ENCODE assay signal across 18 cellular contexts in genomic region chr10:89959433-89960110, GRCh38.
A peak's percentile ranks its signal among the peaks of the same experiment; 100 is the strongest.
DNase-seq lines count a peak whose midpoint lies in the region; ATAC-seq and TF ChIP-seq lines count a peak whose summit lies in the region.
"Had no signal": no experiment of that assay in that cellular context is flagged by ENCODE, and none has a peak within 500 bp of the region (broad histone marks: within the 10 kb centered on the region; RNA-seq: fewer than 3 reads in every experiment).

No MANE protein-coding gene starts in this region.

- H2AFZ ChIP-seq in HCT116 (ENCODE audit: low read depth, low read length, poor library complexity, severe bottlenecking) = peak overlapping the region; percentile 66

- CTCF ChIA-PET in HCT116 (lab: Charles Lee) = no interaction called here
- CTCF ChIA-PET in MCF 10A (lab: Yijun Ruan, JAX) = interaction anchor here (0.7 to 0.8 kb wide), 2 partner anchors 110 to 189 kb away, joined by 3 to 4 read pairs; no protein-coding TSS in a partner anchor

- H3K9me3 Mint-ChIP-seq in MCF 10A (ENCODE audit: unreplicated experiment) = no peaks in the 10 kb centered on the region
- H3K9me3 Mint-ChIP-seq: CD4-positive, CD25-positive, alpha-beta regulatory T cell; T-helper 2 cell treated with Interferon-gamma antibody and Interleukin-4, amounts not matched to agents 5 μg/mL and 100 μg/mL, for 36 hours had no signal

- POLR2A ChIA-PET in HCT116 (lab: Charles Lee) = no interaction called here
- POLR2A ChIA-PET in MCF 10A (lab: Yijun Ruan, JAX) = interaction anchor here (0.7 kb wide), 1 partner anchor 85 kb away, joined by 3 read pairs; no protein-coding TSS in a partner anchor

- H3K27me3 ChIP-seq in HCT116 (ENCODE audit: insufficient read depth, low read length) (no peaks in the 10 kb centered on the region), adrenal gland (no peaks in the 10 kb centered on the region)
- H3K27me3 ChIP-seq: ascending aorta, foreskin keratinocyte, vagina had no signal

- H3K79me2 ChIP-seq in HCT116 (ENCODE audit: insufficient read depth, low read length) = no peaks in the 10 kb centered on the region

- no peak overlapping the region for H3K27ac ChIP-seq in HCT116 (ENCODE audit: low read depth, low read length)
- no peak overlapping the region for H3K27ac ChIP-seq in adrenal gland
- H3K27ac ChIP-seq: ascending aorta, foreskin keratinocyte, vagina had no signal

- H3K36me3 ChIP-seq in HCT116 (ENCODE audit: control insufficient read depth in 1 of 2, insufficient read depth in 2 of 2, low read length in 2 of 2) (0 out of 4 replicates have a peak, but pooled peaks cover 0 to 3% of the 10 kb centered on the region in 2 experiments), adrenal gland (replicated peaks in 1 of 2) (no peaks in the 10 kb centered on the region)
- H3K36me3 ChIP-seq: ascending aorta, vagina had no signal

- 45 to 57% (median 50%) methylated on average over 7 of the region's 7 CpGs for WGBS in adrenal gland, 4 donors

- peaks cover 0 to 9% of the 10 kb centered on the region in 2 experiments; a peak in 2 of 4 replicates for H3K4me1 ChIP-seq in HCT116 (ENCODE audit: control insufficient read depth in 1 of 2, insufficient read depth in 2 of 2, low read length in 2 of 2)
- H3K4me1 ChIP-seq in adrenal gland (replicated peaks in 1 of 2) = no peaks in the 10 kb centered on the region
- H3K4me1 ChIP-seq: ascending aorta, vagina had no signal

- RAD21 ChIA-PET in HCT116 (lab: Charles Lee; ENCODE audit: low non-redundant PET in 1 of 2, low total read pairs in 2 of 2, uncharacterized antibody in 2 of 2, unreplicated experiment in 2 of 2) = no interaction called here

- H3K9ac ChIP-seq in HCT116 (ENCODE audit: low read length) = no peak overlapping the region

- H3K9me3 ChIP-seq in HCT116 (ENCODE audit: control insufficient read depth in 1 of 2, insufficient read depth in 1 of 2, low read depth in 1 of 2, low read length in 2 of 2) = no peaks in the 10 kb centered on the region
- H3K9me3 ChIP-seq in adrenal gland (replicated peaks in 1 of 3) = no peaks in the 10 kb centered on the region
- H3K9me3 ChIP-seq: ascending aorta, vagina had no signal

- peak; percentile 29 for DNase-seq in EL
- DNase-seq in HCT116 (ENCODE audit: low read depth, low spot score) = no peak
- peak; percentile 35 for DNase-seq in SK-N-DZ (ENCODE audit: low spot score)
- DNase-seq in MCF 10A (ENCODE audit: unreplicated experiment) = no peak
- no peak for DNase-seq in stimulated activated naive CD4-positive, alpha-beta T cell (lab: John Stamatoyannopoulos, UW)
- DNase-seq in adrenal gland = no peak
- DNase-seq in effector CD4-positive, alpha-beta T cell = no peak
- DNase-seq: activated CD4-positive, CD25-positive, alpha-beta regulatory T cell treated with anti-CD3 and anti-CD28 coated beads, Interleukin-2, amount 50 U/mL, for 72 hours; activated gamma-delta T cell; CD4-positive, CD25-positive, alpha-beta regulatory T cell; DMS79 treated with DMSO at 0.1 percent for 48 hours; foreskin keratinocyte; left colon; SHP77 treated with DMSO at 0.1 percent for 48 hours had no signal

- intact Hi-C loops in HCT116 (cut with micrococcal nuclease) (loop anchor here (5.0 to 10.0 kb wide), 2 partner anchors 188 to 895 kb away; partner anchors contain the start of gene HTR7), MCF 10A (cut with micrococcal nuclease) (loop anchor here (5.0 kb wide), 2 partner anchors 693 to 903 kb away; no protein-coding TSS in a partner anchor), adrenal gland (cut with DNase I) (no loop called here)

- H3K9me2 ChIP-seq in HCT116 (ENCODE audit: insufficient read depth) = no peaks in the 10 kb centered on the region

- no peak for TF ChIP-seq RAD21 in HCT116 (IDR thresholded peaks at IDR 0.05; ENCODE audit: low read depth)

- ATAC-seq in GM18868 (IDR thresholded peaks at IDR 0.05; ENCODE audit: unreplicated experiment) = peak; percentile 66
- no peak for ATAC-seq in HCT116
- ATAC-seq: foreskin keratinocyte, left colon had no signal

- no TSS peak for BruUV-seq in HCT116 (replicated peaks; lab: Mats Ljungman, UMichigan)
- BruUV-seq in MCF 10A (replicated peaks; lab: Mats Ljungman, UMichigan) = no TSS peak

- H3K4me1 Mint-ChIP-seq in MCF 10A (ENCODE audit: insufficient read depth, unreplicated experiment) = no peaks in the 10 kb centered on the region
- H3K4me1 Mint-ChIP-seq: CD4-positive, CD25-positive, alpha-beta regulatory T cell had no signal

- TF ChIP-seq POLR2A in HCT116 (IDR thresholded peaks at IDR 0.05; ENCODE audit: borderline replicate concordance, extremely low read depth, insufficient read depth, insufficient read length) = no peak
- no peak for TF ChIP-seq POLR2A in adrenal gland (IDR thresholded peaks at IDR 0.05)

- H3K4me3 ChIP-seq in HCT116 (replicated peaks in 1 of 2; ENCODE audit: low read depth in 1 of 2, low read length in 2 of 2) (no peak overlapping the region), adrenal gland (no peak overlapping the region)
- H3K4me3 ChIP-seq: ascending aorta, vagina had no signal

- no peaks in the 10 kb centered on the region for H3K27me3 Mint-ChIP-seq in MCF 10A (ENCODE audit: insufficient read depth, unreplicated experiment)
- H3K27me3 Mint-ChIP-seq: CD4-positive, CD25-positive, alpha-beta regulatory T cell had no signal

- H3K4me2 ChIP-seq in HCT116 (ENCODE audit: low read length) = peak overlapping the region; percentile 6; the same call in 1 of the 2 replicates

- H3K4me3 Mint-ChIP-seq in MCF 10A (ENCODE audit: unreplicated experiment) = no peak overlapping the region
- H3K4me3 Mint-ChIP-seq: CD4-positive, CD25-positive, alpha-beta regulatory T cell; T-helper 2 cell treated with Interferon-gamma antibody and Interleukin-4, amounts not matched to agents 5 μg/mL and 100 μg/mL, for 36 hours had no signal

- H3K27ac Mint-ChIP-seq in MCF 10A (ENCODE audit: low read depth, unreplicated experiment) = no peak overlapping the region
- H3K27ac Mint-ChIP-seq: CD4-positive, CD25-positive, alpha-beta regulatory T cell; T-helper 2 cell treated with Interferon-gamma antibody and Interleukin-4, amounts not matched to agents 5 μg/mL and 100 μg/mL, for 36 hours had no signal

- no peaks in the 10 kb centered on the region for H3K36me3 Mint-ChIP-seq in MCF 10A (ENCODE audit: insufficient read depth, unreplicated experiment)
- H3K36me3 Mint-ChIP-seq: CD4-positive, CD25-positive, alpha-beta regulatory T cell had no signal

- TF ChIP-seq CTCF in HCT116 (IDR thresholded peaks at IDR 0.05 in 2 of 3, conservative IDR thresholded peaks at IDR 0.05 in 1 of 3; ENCODE audit: borderline replicate concordance in 1 of 3, insufficient read depth in 1 of 3, low read depth in 2 of 3, low read length in 2 of 3) (no peak), MCF 10A (IDR thresholded peaks at IDR 0.05; ENCODE audit: unreplicated experiment) (no peak), adrenal gland (IDR thresholded peaks at IDR 0.05) (no peak)

- H4K20me1 ChIP-seq in HCT116 (ENCODE audit: insufficient read depth) = no peaks in the 10 kb centered on the region

TF ChIP-seq in HCT116, 20 proteins besides CTCF, POLR2A, EP300 and RAD21 (continues in another document):
- TF ChIP-seq ZNF274 (IDR thresholded peaks at IDR 0.05; ENCODE audit: low read depth, low read length) = no peak
- TF ChIP-seq SRF (IDR thresholded peaks at IDR 0.05; ENCODE audit: low read depth) = no peak
- no peak for TF ChIP-seq JUND (IDR thresholded peaks at IDR 0.05)
- no peak for TF ChIP-seq MAX (IDR thresholded peaks at IDR 0.05)
- TF ChIP-seq ELF1 (IDR thresholded peaks at IDR 0.05; ENCODE audit: borderline replicate concordance, low read depth) = no peak
- no peak for TF ChIP-seq ZFX (IDR thresholded peaks at IDR 0.05)
- no peak for TF ChIP-seq YY1 (IDR thresholded peaks at IDR 0.05; ENCODE audit: extremely low read depth, insufficient replicate concordance, low read depth, low read length)
- no peak for TF ChIP-seq EZH2phosphoT487 (IDR thresholded peaks at IDR 0.05; ENCODE audit: borderline replicate concordance)
- no peak for TF ChIP-seq POLR2AphosphoS5 (IDR thresholded peaks at IDR 0.05; ENCODE audit: low read depth, low read length)
- no peak for TF ChIP-seq CEBPB (IDR thresholded peaks at IDR 0.05; ENCODE audit: low read depth)
- no peak for TF ChIP-seq ZBTB33 (IDR thresholded peaks at IDR 0.05; ENCODE audit: extremely low read depth, insufficient replicate concordance, low read length)
- no peak for TF ChIP-seq EZH2 (IDR thresholded peaks at IDR 0.05)
- no peak for TF ChIP-seq SIN3A (IDR thresholded peaks at IDR 0.05; ENCODE audit: low read depth)

Comparison
In these comparisons a context has a peak if more than half of its experiments do, and no peak if none do; other contexts are left out.
1. DNase-seq: peak in EL (single experiment) and SK-N-DZ (single experiment); none in HCT116 (single experiment), MCF 10A (single experiment), stimulated activated naive CD4-positive, alpha-beta T cell (0 of 6), adrenal gland (0 of 7) and effector CD4-positive, alpha-beta T cell (single experiment).
2. intact Hi-C loops: an anchor here in HCT116 (5.0 to 10.0 kb wide) and MCF 10A (5.0 kb wide); none called in adrenal gland.